Comparison of ENCODE assay signal across 26 cellular contexts in genomic region chr17:52930581-52930980, GRCh38.
"Had no signal": no experiment of that assay in that cellular context is flagged by ENCODE, and none has a peak within 500 bp of the region (broad histone marks: within the 10 kb centered on the region; RNA-seq: fewer than 3 reads in every experiment).

No MANE protein-coding gene starts in this region.

- H3K36me3 ChIP-seq: stomach, suprapubic skin, thoracic aorta, thyroid gland, tibial artery, tibial nerve, transverse colon, upper lobe of left lung, upper lobe of right lung, uterus, vagina had no signal

- H3K9me3 ChIP-seq: stomach, suprapubic skin, testis, thoracic aorta, thyroid gland, tibial artery, tibial nerve, transverse colon, upper lobe of left lung, upper lobe of right lung, uterus, vagina had no signal

- H3K27me3 ChIP-seq: stomach, suprapubic skin, testis, thyroid gland, tibial artery, tibial nerve, transverse colon, upper lobe of left lung, upper lobe of right lung, uterus, vagina had no signal

- H3K4me1 ChIP-seq: stomach, suprapubic skin, testis, thyroid gland, tibial artery, tibial nerve, transverse colon, upper lobe of left lung, upper lobe of right lung, uterus, vagina had no signal

- H3K4me3 ChIP-seq: stomach, suprapubic skin, testis, thoracic aorta, thyroid gland, tibial artery, tibial nerve, transverse colon, upper lobe of left lung, upper lobe of right lung, uterus, vagina had no signal

- DNase-seq: stimulated activated CD4-positive, alpha-beta T cell treated with anti-CD3 and anti-CD28 coated beads, Interleukin-2, amount 100 ng/mL, for 48 hours; stimulated activated CD4-positive, alpha-beta T cell treated with anti-CD3 and anti-CD28 coated beads, Interleukin-4, amount 100 ng/mL, for 1 hour; stimulated activated CD4-positive, alpha-beta T cell treated with anti-CD3 and anti-CD28 coated beads, Interleukin-4, amount 100 ng/mL, for 24 hours; stimulated activated CD4-positive, alpha-beta T cell treated with anti-CD3 and anti-CD28 coated beads, Interleukin-4, amount 100 ng/mL, for 4 hours; stimulated activated CD8-positive, alpha-beta memory T cell treated with anti-CD3 and anti-CD28 coated beads, Interleukin-4, amount 100 ng/mL, for 48 hours; stimulated activated naive B cell treated with anti-CD40 and anti-IgM and Interleukin-4, amounts not matched to agents 10 μg/mL and 1 μg/mL and 100 μg/mL, for 72 hours; stimulated activated naive CD4-positive, alpha-beta T cell; stimulated activated naive CD4-positive, alpha-beta T cell treated with Interleukin-2 at 50 U/mL for 16 hours; stimulated activated naive CD8-positive, alpha-beta T cell treated with anti-CD3 and anti-CD28 coated beads, Interleukin-15, amount 100 ng/mL, for 72 hours; stimulated activated naive CD8-positive, alpha-beta T cell treated with anti-CD3 and anti-CD28 coated beads, Interleukin-15, Interleukin-2, amounts not matched to agents 100 U/mL and 50 U/mL, for 24 hours; stomach; substantia nigra; testis; thyroid gland; tibial artery; transverse colon; trophoblast cell; upper lobe of left lung; upper lobe of right lung; uterus had no signal

- H3K27ac ChIP-seq: stomach, suprapubic skin, testis, thoracic aorta, thyroid gland, tibial artery, tibial nerve, transverse colon, upper lobe of left lung, upper lobe of right lung, uterus, vagina had no signal

- ATAC-seq: stimulated activated effector memory CD8-positive, alpha-beta T cell treated with anti-CD3 and anti-CD28 coated beads, Interleukin-12 subunit alpha, Interleukin-12 subunit beta, amount 100 ng/mL, for 72 hours; stimulated activated memory B cell treated with anti-CD40 and anti-IgM and Interleukin-4, amounts not matched to agents 10 μg/mL and 1 μg/mL and 100 μg/mL, for 72 hours; stimulated activated naive B cell treated with anti-CD40 and anti-IgM and Interleukin-4, amounts not matched to agents 10 μg/mL and 1 μg/mL and 100 μg/mL, for 72 hours; stimulated activated naive CD8-positive, alpha-beta T cell treated with anti-CD3 and anti-CD28 coated beads, Interleukin-15, amount 100 ng/mL, for 72 hours; stimulated activated naive CD8-positive, alpha-beta T cell treated with anti-CD3 and anti-CD28 coated beads, Interleukin-15, Interleukin-2, amounts not matched to agents 100 U/mL and 50 U/mL, for 24 hours; upper lobe of right lung had no signal
